Comparison of ENCODE assay signal across 2 cellular contexts in genomic region chr12:53756300-53757094, GRCh38.
TF ChIP-seq lines count a peak whose summit lies in the region.

No MANE protein-coding gene starts in this region.

TF ChIP-seq in IMR-90, 13 proteins besides CTCF, POLR2A, EP300 and RAD21 (continued from another document):
- TF ChIP-seq BHLHE40 (IDR thresholded peaks at IDR 0.05; ENCODE audit: low read depth, low read length), result no peak
- no peak for TF ChIP-seq MAZ (IDR thresholded peaks at IDR 0.05; ENCODE audit: borderline replicate concordance, low read depth, low read length)
- no peak for TF ChIP-seq NFE2L2 (IDR thresholded peaks at IDR 0.05; ENCODE audit: low read depth, low read length)
- no peak for TF ChIP-seq MAFK (IDR thresholded peaks at IDR 0.05; ENCODE audit: low read depth, low read length)
- TF ChIP-seq CHD1 (IDR thresholded peaks at IDR 0.05; ENCODE audit: low read depth, low read length), result no peak
- TF ChIP-seq USF2 (IDR thresholded peaks at IDR 0.05; ENCODE audit: low read depth, low read length), result no peak
- no peak for TF ChIP-seq RCOR1 (IDR thresholded peaks at IDR 0.05; ENCODE audit: insufficient replicate concordance, low read length)
- TF ChIP-seq SMC3 (IDR thresholded peaks at IDR 0.05; ENCODE audit: low read depth, low read length), result no peak
- TF ChIP-seq FOS (IDR thresholded peaks at IDR 0.05; ENCODE audit: low read depth, low read length), result no peak
- TF ChIP-seq CEBPB (IDR thresholded peaks at IDR 0.05; ENCODE audit: low read depth, low read length), result no peak

TF ChIP-seq in neural cell, 6 proteins besides CTCF, POLR2A, EP300 and RAD21 (continued from another document):
- TF ChIP-seq REST (IDR thresholded peaks at IDR 0.05; ENCODE audit: borderline replicate concordance) (no peak), EZH2 (IDR thresholded peaks at IDR 0.05; ENCODE audit: borderline replicate concordance, insufficient read depth, low read length, poor library complexity, severe bottlenecking) (no peak), POLR2AphosphoS5 (IDR thresholded peaks at IDR 0.05) (no peak)
